ENCODE assay signal across 15 cellular contexts in the genomic region with DNA sequence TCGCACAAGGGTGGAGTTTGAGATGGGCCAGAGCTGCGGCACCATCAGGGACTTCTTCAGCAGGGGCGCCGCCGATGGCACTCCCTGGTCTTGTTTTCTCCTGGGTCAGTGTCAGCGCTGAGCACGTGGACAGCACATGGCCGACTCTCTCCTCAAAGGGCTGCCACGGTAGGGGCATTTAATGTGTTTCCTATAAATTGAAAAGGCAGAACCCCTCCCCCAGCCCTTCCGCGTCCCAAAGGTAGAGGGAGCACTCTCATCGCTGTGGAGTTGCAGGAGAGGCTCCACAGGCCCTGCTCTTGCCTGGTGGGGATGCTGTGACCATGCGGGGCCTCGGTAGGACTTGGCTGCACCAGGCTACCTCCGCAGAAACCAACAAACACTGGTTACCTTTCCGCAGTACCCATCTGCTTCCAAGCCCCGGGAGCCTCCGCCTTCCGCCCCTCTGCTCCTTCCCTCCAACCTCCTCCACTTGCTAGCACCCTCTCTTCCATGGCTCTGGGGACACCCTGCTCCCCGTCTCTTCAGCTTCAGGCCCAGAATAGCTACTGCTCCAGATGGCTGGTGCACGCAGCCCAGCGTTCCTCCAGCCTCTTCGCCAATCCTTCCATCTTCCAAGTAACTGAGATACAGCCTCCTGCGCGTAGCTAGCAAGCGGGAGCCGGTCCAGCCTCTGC.
A peak's percentile ranks its signal among the peaks of the same experiment; 100 is the strongest.
DNase-seq lines count a peak whose midpoint lies in the region; FAIRE-seq and TF ChIP-seq lines count a peak whose summit lies in the region.
"Had no signal": no experiment of that assay in that cellular context is flagged by ENCODE, and none has a peak within 500 bp of the region (broad histone marks: within the 10 kb centered on the region; RNA-seq: fewer than 3 reads in every experiment).

No MANE protein-coding gene starts in this region.

- no peak overlapping the region for H3K27ac Mint-ChIP-seq in CD4-positive, alpha-beta memory T cell
- H3K27ac Mint-ChIP-seq: activated CD4-positive, alpha-beta T cell treated with anti-CD3 and anti-CD28 coated beads, Interleukin-2, amount 10 ng/mL, durations not matched to agents 7 days and 5 days; T-helper 2 cell treated with Interferon-gamma antibody and Interleukin-4, amounts not matched to agents 5 μg/mL and 100 μg/mL, for 36 hours had no signal

- TF ChIP-seq CTCF in bronchial epithelial cell (IDR thresholded peaks at IDR 0.05; ENCODE audit: insufficient read depth, low read length, severe bottlenecking), result peak; percentile 14

- no peak overlapping the region for H3K27ac ChIP-seq in mesendoderm (ENCODE audit: low read depth, low read length)
- H3K27ac ChIP-seq in CD4-positive, alpha-beta memory T cell (ENCODE audit: low read depth, low read length), result no peak overlapping the region
- H3K27ac ChIP-seq: ascending aorta had no signal

- H2BK5ac ChIP-seq in mesendoderm (ENCODE audit: low read length), result no peak overlapping the region

- peaks cover 3 to 4% of the 10 kb centered on the region in 2 donors for H3K27me3 Mint-ChIP-seq in CD4-positive, alpha-beta memory T cell

- H3K4ac ChIP-seq in mesendoderm (ENCODE audit: low read depth, low read length), result no peak overlapping the region

- no peak overlapping the region for H3K9ac ChIP-seq in mesendoderm (ENCODE audit: low read length)

- CTCF ChIA-PET in CD4-positive, alpha-beta memory T cell (lab: Charles Lee; ENCODE audit: partially characterized antibody), result no interaction called here

- no peak overlapping the region for H2BK120ac ChIP-seq in mesendoderm (ENCODE audit: low read depth, low read length)

- H3K18ac ChIP-seq in mesendoderm (ENCODE audit: low read length), result no peak overlapping the region

- H3K9me3 ChIP-seq in CD4-positive, alpha-beta memory T cell (ENCODE audit: control insufficient read depth in 1 of 2, low read length in 2 of 2), result no peaks in the 10 kb centered on the region
- H3K9me3 ChIP-seq: ascending aorta had no signal

- intact Hi-C loops in CD4-positive, alpha-beta memory T cell (cut with micrococcal nuclease), result no loop called here

- H3K27me3 ChIP-seq in bronchial epithelial cell (ENCODE audit: control insufficient read depth, insufficient read depth, low read length), result no peaks in the 10 kb centered on the region
- H3K27me3 ChIP-seq in mesendoderm (ENCODE audit: insufficient read depth, low read length, poor library complexity), result no peaks in the 10 kb centered on the region
- H3K27me3 ChIP-seq in CD4-positive, alpha-beta memory T cell (ENCODE audit: insufficient read depth, low read length), result no peaks in the 10 kb centered on the region
- H3K27me3 ChIP-seq: ascending aorta had no signal

- no peaks in the 10 kb centered on the region for H3K36me3 Mint-ChIP-seq in CD4-positive, alpha-beta memory T cell

- no peaks in the 10 kb centered on the region for H3K79me1 ChIP-seq in mesendoderm (ENCODE audit: low read length)

- H3K56ac ChIP-seq in mesendoderm (ENCODE audit: low read length), result no peak overlapping the region

- no peak overlapping the region for H2BK15ac ChIP-seq in mesendoderm (replicated peaks; ENCODE audit: low read depth)

- H3K4me3 Mint-ChIP-seq in CD4-positive, alpha-beta memory T cell, result no peak overlapping the region
- H3K4me3 Mint-ChIP-seq: activated CD4-positive, alpha-beta T cell treated with anti-CD3 and anti-CD28 coated beads, Interleukin-2, amount 10 ng/mL, durations not matched to agents 7 days and 5 days; T-helper 2 cell treated with Interferon-gamma antibody and Interleukin-4, amounts not matched to agents 5 μg/mL and 100 μg/mL, for 36 hours had no signal

- no peaks in the 10 kb centered on the region for H3K79me2 ChIP-seq in mesendoderm (ENCODE audit: control insufficient read depth, insufficient read depth, low read length)

- H3K4me1 ChIP-seq in mesendoderm (ENCODE audit: control insufficient read depth, low read depth, low read length), result no peaks in the 10 kb centered on the region
- H3K4me1 ChIP-seq in CD4-positive, alpha-beta memory T cell (ENCODE audit: insufficient read depth, low read length), result no peaks in the 10 kb centered on the region
- H3K4me1 ChIP-seq: ascending aorta had no signal

- no peak overlapping the region for H4K8ac ChIP-seq in mesendoderm (ENCODE audit: low read depth, low read length)

- H3K36me3 ChIP-seq in bronchial epithelial cell (ENCODE audit: control insufficient read depth, insufficient read depth, low read length) (no peaks in the 10 kb centered on the region), mesendoderm (ENCODE audit: control insufficient read depth, insufficient read depth, low read length) (no peaks in the 10 kb centered on the region)
- no peaks in the 10 kb centered on the region for H3K36me3 ChIP-seq in CD4-positive, alpha-beta memory T cell (ENCODE audit: insufficient read depth, low read length)
- H3K36me3 ChIP-seq: ascending aorta had no signal

- peak; percentile 1 for DNase-seq in NCI-H1436 (lab: John Stamatoyannopoulos, UW)
- DNase-seq in NCI-H1436 treated with DMSO at 0.1 percent for 48 hours (lab: John Stamatoyannopoulos, UW), result no peak
- peak; percentile 37 for DNase-seq in HuH-7 (ENCODE audit: low spot score)
- no peak for DNase-seq in bronchial epithelial cell (ENCODE audit: low read depth)
- DNase-seq in mesendoderm, result peak; percentile 78
- no peak for DNase-seq in CD4-positive, alpha-beta memory T cell
- no peak for DNase-seq in epidermal melanocyte (ENCODE audit: insufficient read length, low spot score)
- DNase-seq in globus pallidus (ENCODE audit: low spot score), result no peak
- DNase-seq: activated CD4-positive, alpha-beta T cell treated with anti-CD3 and anti-CD28 coated beads, Interleukin-2, amount 10 ng/mL, durations not matched to agents 7 days and 5 days; NCI-H446 treated with DMSO at 0.1 percent for 48 hours; nucleus accumbens; RPMI8226 had no signal

- no peak overlapping the region for H3K4me3 ChIP-seq in bronchial epithelial cell (ENCODE audit: low read depth, low read length)
- no peak overlapping the region for H3K4me3 ChIP-seq in mesendoderm (ENCODE audit: low read length)
- no peak overlapping the region for H3K4me3 ChIP-seq in CD4-positive, alpha-beta memory T cell (ENCODE audit: low read length in 2 of 2)
- H3K4me3 ChIP-seq: ascending aorta had no signal

- H3K9me3 Mint-ChIP-seq in CD4-positive, alpha-beta memory T cell, result peaks cover 0 to 16% (median 9%) of the 10 kb centered on the region in 8 donors

- H2AK5ac ChIP-seq in mesendoderm (ENCODE audit: low read length), result no peak overlapping the region

- no peak for FAIRE-seq in bronchial epithelial cell (lab: Jason Lieb, UNC)
- FAIRE-seq: A204.1 had no signal

- H3K4me2 ChIP-seq in mesendoderm (ENCODE audit: low read length), result no peak overlapping the region

- POLR2A ChIA-PET in CD4-positive, alpha-beta memory T cell (lab: Charles Lee; ENCODE audit: partially characterized antibody), result no interaction called here

- no peak overlapping the region for H3K23ac ChIP-seq in mesendoderm (ENCODE audit: low read length)

- no peak overlapping the region for H4K5ac ChIP-seq in mesendoderm (ENCODE audit: low read length)

- WGBS in mesendoderm (ENCODE audit: extremely low coverage, insufficient coverage, low lambda C conversion rate), result no CpG with 5 or more reads among the region's 27 CpGs

- no peaks in the 10 kb centered on the region for H3K4me1 Mint-ChIP-seq in CD4-positive, alpha-beta memory T cell

Comparison
In these comparisons a context has a peak if more than half of its experiments do, and no peak if none do; other contexts are left out.
1. DNase-seq: peak in NCI-H1436 (single experiment), HuH-7 (single experiment) and mesendoderm (single experiment); none in NCI-H1436 treated with DMSO at 0.1 percent for 48 hours (single experiment), bronchial epithelial cell (single experiment), CD4-positive, alpha-beta memory T cell (0 of 5), epidermal melanocyte (single experiment) and globus pallidus (single experiment).